In the genomic region with DNA sequence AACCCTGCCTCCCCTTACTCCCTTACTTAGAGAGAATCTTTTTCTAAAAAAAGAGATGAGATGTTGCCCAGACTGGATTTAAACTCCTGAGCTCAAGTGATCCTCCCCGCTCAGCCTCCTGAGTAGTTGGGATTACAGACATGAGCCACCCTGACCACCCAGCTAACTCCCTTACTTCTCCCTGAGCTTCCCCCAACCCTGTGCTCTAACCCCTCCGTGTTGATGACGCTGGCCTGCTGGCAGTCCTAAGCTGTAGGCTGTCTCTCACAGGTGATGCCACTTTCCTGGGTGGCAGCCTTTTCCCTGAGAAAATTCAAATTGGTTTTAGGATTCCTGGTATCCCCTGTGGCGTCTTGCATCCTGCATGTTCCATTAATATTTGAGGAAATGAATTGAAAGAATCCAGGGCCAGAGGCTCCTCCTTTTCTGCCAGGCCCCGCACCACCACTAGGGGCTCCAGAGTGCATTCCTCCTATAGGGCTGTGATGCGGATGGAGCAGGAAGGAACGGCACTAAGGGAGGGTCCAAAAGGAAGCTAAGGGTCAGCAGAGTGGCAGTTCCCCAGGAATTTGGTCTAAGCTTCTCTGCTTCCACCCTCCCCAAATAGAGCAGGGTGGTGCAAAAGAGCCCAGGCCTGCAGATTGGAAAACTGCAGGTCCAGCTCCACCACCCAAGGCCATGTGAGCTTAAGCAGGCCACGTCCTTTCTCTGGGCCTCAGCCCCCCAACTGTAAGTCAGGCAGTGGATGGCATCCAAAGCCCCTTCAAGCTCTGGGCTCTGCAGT, we compare ENCODE assay signal across 8 cellular contexts.
DNase-seq lines count a peak whose midpoint lies in the region; ATAC-seq, FAIRE-seq and TF ChIP-seq lines count a peak whose summit lies in the region.

No MANE protein-coding gene starts in this region.

- TF ChIP-seq EP300 in SK-N-SH (IDR thresholded peaks at IDR 0.05; ENCODE audit: borderline replicate concordance in 1 of 2, low read depth in 1 of 2, low read length in 1 of 2), result no peak

- H3K27ac Mint-ChIP-seq in activated naive CD4-positive, alpha-beta T cell treated with anti-CD3 and anti-CD28 coated beads for 36 hours, result no peak overlapping the region

- H3K9me2 ChIP-seq in SK-N-SH, result no peaks in the 10 kb centered on the region

- FAIRE-seq in HTR-8/SVneo (lab: Jason Lieb, UNC), result no peak

- H3K4me2 ChIP-seq in SK-N-SH, result no peak overlapping the region

- ATAC-seq in HG02870 (IDR thresholded peaks at IDR 0.05; ENCODE audit: unreplicated experiment), result no peak

- H3K4me3 Mint-ChIP-seq in activated naive CD4-positive, alpha-beta T cell treated with anti-CD3 and anti-CD28 coated beads for 36 hours, result no peak overlapping the region

- no peaks in the 10 kb centered on the region for H3K79me2 ChIP-seq in SK-N-SH (ENCODE audit: insufficient read depth)

- H3K4me1 ChIP-seq in SK-N-SH (ENCODE audit: control insufficient read depth in 1 of 2, insufficient read depth in 2 of 2, low read depth in 1 of 2, low read length in 1 of 2) (peaks cover 0 to 12% of the 10 kb centered on the region in 2 experiments; a peak in 1 of 4 replicates), urinary bladder (ENCODE audit: insufficient read depth) (no peaks in the 10 kb centered on the region)

- no peaks in the 10 kb centered on the region for H3K9me3 Mint-ChIP-seq in activated naive CD4-positive, alpha-beta T cell treated with anti-CD3 and anti-CD28 coated beads for 36 hours

- H3K27ac ChIP-seq in SK-N-SH (ENCODE audit: low read depth in 2 of 2, low read length in 1 of 2), result no peak overlapping the region
- H3K27ac ChIP-seq in urinary bladder (ENCODE audit: low read depth), result peak overlapping the region; percentile 31

- intact Hi-C loops in activated naive CD4-positive, alpha-beta T cell treated with anti-CD3 and anti-CD28 coated beads for 36 hours (cut with micrococcal nuclease), result loop anchor here (2.0 kb wide), 1 partner anchor 102 kb away; the partner anchor contains the start of gene DAPK2

- no peaks in the 10 kb centered on the region for H4K20me1 ChIP-seq in SK-N-SH (ENCODE audit: insufficient read depth)

- no peak overlapping the region for H3K9ac ChIP-seq in SK-N-SH

- 55% methylated on average over 7 of the region's 8 CpGs for WGBS in SK-N-SH (ENCODE audit: low lambda C conversion rate)
- 45% methylated on average over 8 of the region's 8 CpGs for WGBS in urinary bladder

- no peaks in the 10 kb centered on the region for H3K36me3 Mint-ChIP-seq in activated naive CD4-positive, alpha-beta T cell treated with anti-CD3 and anti-CD28 coated beads for 36 hours (ENCODE audit: low read depth)

- no peaks in the 10 kb centered on the region for H3K9me3 ChIP-seq in SK-N-SH

- CTCF ChIA-PET in SK-N-SH (lab: Yijun Ruan, JAX), result interaction anchor here (0.6 to 3.5 kb wide), 51 partner anchors 10 to 322 kb away, joined by 3 to 29 read pairs (median 4); partner anchors contain the start of gene DAPK2
- CTCF ChIA-PET in activated naive CD4-positive, alpha-beta T cell treated with anti-CD3 and anti-CD28 coated beads for 36 hours (lab: Charles Lee), result interaction anchor here (0.5 to 5.7 kb wide), 43 partner anchors 9 to 478 kb away, joined by 3 to 28 read pairs (median 5); partner anchors contain the start of gene DAPK2

- peaks cover 3% of the 10 kb centered on the region for H3K4me1 Mint-ChIP-seq in activated naive CD4-positive, alpha-beta T cell treated with anti-CD3 and anti-CD28 coated beads for 36 hours (ENCODE audit: low read depth)

- H3K4me3 ChIP-seq in SK-N-SH (ENCODE audit: low read depth in 2 of 2, low read length in 1 of 2) (no peak overlapping the region; a peak in 1 of 4 replicates), urinary bladder (ENCODE audit: low read depth, low read length) (no peak overlapping the region)

- no peaks in the 10 kb centered on the region for H3K27me3 Mint-ChIP-seq in activated naive CD4-positive, alpha-beta T cell treated with anti-CD3 and anti-CD28 coated beads for 36 hours (ENCODE audit: low read depth)

- DNase-seq in DMS114 treated with DMSO at 0.1 percent for 48 hours (lab: John Stamatoyannopoulos, UW; ENCODE audit: unreplicated experiment), result peak; percentile 27
- DNase-seq in HTR-8/SVneo (ENCODE audit: insufficient read length, low spot score), result peak; percentile 77
- peak; percentile 84 for DNase-seq in SK-N-SH
- peak; percentile 85 for DNase-seq in activated naive CD4-positive, alpha-beta T cell treated with anti-CD3 and anti-CD28 coated beads for 36 hours
- DNase-seq in glomerular visceral epithelial cell (ENCODE audit: extremely low spot score), result peak; percentile 53
- DNase-seq in pons (ENCODE audit: low spot score), result peak; percentile 57

- H3K27me3 ChIP-seq in SK-N-SH (ENCODE audit: insufficient read depth), result no peaks in the 10 kb centered on the region

- peaks cover 3% of the 10 kb centered on the region for H3F3A ChIP-seq in SK-N-SH (replicated peaks; ENCODE audit: insufficient read depth)

- peak; percentile 92 for TF ChIP-seq CTCF in SK-N-SH (IDR thresholded peaks at IDR 0.05)

- TF ChIP-seq RAD21 in SK-N-SH (IDR thresholded peaks at IDR 0.05; ENCODE audit: low read length), result peak; percentile 58

- POLR2A ChIA-PET in SK-N-SH (lab: Yijun Ruan, JAX), result no interaction called here

- H3K36me3 ChIP-seq in SK-N-SH (replicated peaks in 1 of 2; ENCODE audit: control insufficient read depth in 1 of 2, insufficient read depth in 2 of 2, low read length in 1 of 2), result no peaks in the 10 kb centered on the region
- no peaks in the 10 kb centered on the region for H3K36me3 ChIP-seq in urinary bladder (ENCODE audit: insufficient read depth)

- H2AFZ ChIP-seq in SK-N-SH (ENCODE audit: low read depth), result peak overlapping the region; percentile 42; the same call in 1 of the 2 replicates

TF ChIP-seq in SK-N-SH, 30 proteins besides CTCF, POLR2A, EP300 and RAD21:
- TF ChIP-seq SMC3 (IDR thresholded peaks at IDR 0.05; ENCODE audit: low read depth, low read length) (peak; percentile 24), POLR2AphosphoS5 (IDR thresholded peaks at IDR 0.05; ENCODE audit: low read depth, low read length) (no peak)

Comparison
In these comparisons a context has a peak if more than half of its experiments do, and no peak if none do; other contexts are left out.
1. DNase-seq: peak in every context shown above with its lines; median percentile 85 in activated naive CD4-positive, alpha-beta T cell treated with anti-CD3 and anti-CD28 coated beads for 36 hours; 84 in SK-N-SH; 77 in HTR-8/SVneo; 57 in pons; 53 in glomerular visceral epithelial cell; 27 in DMS114 treated with DMSO at 0.1 percent for 48 hours.